In genomic region chr6:152982768-152983636, GRCh38 we compare ENCODE assay signal across 1 cellular context.
TF ChIP-seq lines count a peak whose summit lies in the region.

FBXO5 (minus strand) TSS chr6:152983041; CDS start chr6:152982959, 82 bp downstream.

TF ChIP-seq in HepG2, 621 proteins besides CTCF, POLR2A, EP300 and RAD21 (continued from another document and continues in another):
- TF ChIP-seq ZNF10 (CRISPR knock-in tag; IDR thresholded peaks at IDR 0.05; ENCODE audit: borderline replicate concordance, low read depth) (no peak), POLR2AphosphoS2 (IDR thresholded peaks at IDR 0.05; ENCODE audit: low read depth, low read length) (no peak), PLRG1 (conservative IDR thresholded peaks at IDR 0.05) (no peak), ATAD3A (CRISPR knock-in tag; IDR thresholded peaks at IDR 0.05) (no peak), ZC3H4 (CRISPR knock-in tag; IDR thresholded peaks at IDR 0.05; ENCODE audit: borderline replicate concordance) (no peak), BCL3 (CRISPR knock-in tag; IDR thresholded peaks at IDR 0.05) (0 out of 2 replicates have a peak, but pooled peaks have one; percentile 83), ZNF761 (CRISPR knock-in tag; conservative IDR thresholded peaks at IDR 0.05) (peak; percentile 96), GATA4 (IDR thresholded peaks at IDR 0.05; ENCODE audit: borderline replicate concordance, low read depth) (peak; percentile 77; the same call in 1 of the 2 replicates), ZNF703 (CRISPR knock-in tag; IDR thresholded peaks at IDR 0.05; ENCODE audit: borderline replicate concordance) (peak; percentile 44; the same call in 1 of the 2 replicates), ZNF12 (CRISPR knock-in tag; IDR thresholded peaks at IDR 0.05) (no peak), SMAD3 (CRISPR knock-in tag; IDR thresholded peaks at IDR 0.05) (0 out of 2 replicates have a peak, but pooled peaks have one; percentile 11), TFAP4 (IDR thresholded peaks at IDR 0.05; ENCODE audit: borderline replicate concordance, low read depth) (peak; percentile 97), ZBTB3 (CRISPR knock-in tag; IDR thresholded peaks at IDR 0.05; ENCODE audit: borderline replicate concordance, low read depth) (peak; percentile 69; the same call in 1 of the 2 replicates), ZNF709 (CRISPR knock-in tag; IDR thresholded peaks at IDR 0.05) (peak; percentile 66; the same call in 1 of the 2 replicates), ATF3 (CRISPR knock-in tag; IDR thresholded peaks at IDR 0.05) (peak; percentile 31), MBD4 (IDR thresholded peaks at IDR 0.05; ENCODE audit: borderline replicate concordance, low read length) (no peak), HHEX (CRISPR knock-in tag; IDR thresholded peaks at IDR 0.05) (no peak), NFATC3 (CRISPR knock-in tag; IDR thresholded peaks at IDR 0.05) (no peak), KAT8 (CRISPR knock-in tag; IDR thresholded peaks at IDR 0.05) (peak; percentile 93), ZNF564 (CRISPR knock-in tag; IDR thresholded peaks at IDR 0.05) (peak; percentile 80; the same call in 1 of the 2 replicates), XRCC5 (optimal IDR thresholded peaks at IDR 0.05; ENCODE audit: low read length) (no peak), ARNT (IDR thresholded peaks at IDR 0.05) (no peak), PRPF4 (IDR thresholded peaks at IDR 0.05; ENCODE audit: low read depth, low read length, poor library complexity, severe bottlenecking) (no peak), ZNF574 (CRISPR knock-in tag; IDR thresholded peaks at IDR 0.05) (peak; percentile 98), BRD4 (CRISPR knock-in tag; IDR thresholded peaks at IDR 0.05) (peak; percentile 50), FOXA3 (CRISPR knock-in tag; IDR thresholded peaks at IDR 0.05) (no peak; the same call in none of the 2 replicates), SMYD3 (CRISPR knock-in tag; IDR thresholded peaks at IDR 0.05) (no peak), GTF3A (CRISPR knock-in tag; conservative IDR thresholded peaks at IDR 0.05) (no peak), ZSCAN9 (CRISPR knock-in tag; IDR thresholded peaks at IDR 0.05; ENCODE audit: borderline replicate concordance) (peak; percentile 19; the same call in 1 of the 2 replicates), E2F2 (CRISPR knock-in tag; IDR thresholded peaks at IDR 0.05; ENCODE audit: borderline replicate concordance) (peak; percentile 79), EHMT2 (IDR thresholded peaks at IDR 0.05; ENCODE audit: borderline replicate concordance, low read depth, low read length) (no peak), ZNF737 (CRISPR knock-in tag; IDR thresholded peaks at IDR 0.05; ENCODE audit: borderline replicate concordance) (no peak), ZNF430 (CRISPR knock-in tag; IDR thresholded peaks at IDR 0.05) (peak; percentile 62), ESRRA (CRISPR knock-in tag; IDR thresholded peaks at IDR 0.05; ENCODE audit: low read depth) (no peak), GPBP1L1 (CRISPR knock-in tag; IDR thresholded peaks at IDR 0.05) (no peak), RFXAP (CRISPR knock-in tag; IDR thresholded peaks at IDR 0.05; ENCODE audit: borderline replicate concordance) (peak; percentile 75; the same call in 1 of the 2 replicates), ZNF691 (CRISPR knock-in tag; IDR thresholded peaks at IDR 0.05; ENCODE audit: borderline replicate concordance, low read depth) (0 out of 2 replicates have a peak, but pooled peaks have one; percentile 46), ZNF644 (CRISPR knock-in tag; IDR thresholded peaks at IDR 0.05; ENCODE audit: low read depth) (no peak), PRDM4 (CRISPR knock-in tag; IDR thresholded peaks at IDR 0.05; ENCODE audit: borderline replicate concordance) (no peak; the same call in 1 of the 2 replicates), ZNF530 (CRISPR knock-in tag; IDR thresholded peaks at IDR 0.05; ENCODE audit: low read depth) (0 out of 2 replicates have a peak, but pooled peaks have one; percentile 13), GABPA (IDR thresholded peaks at IDR 0.05; ENCODE audit: low read depth, low read length) (peak; percentile 42), GABPA (CRISPR knock-in tag; IDR thresholded peaks at IDR 0.05; ENCODE audit: low read depth) (peak; percentile 83), ZNF7 (CRISPR knock-in tag; IDR thresholded peaks at IDR 0.05) (no peak; the same call in 1 of the 2 replicates), ONECUT2 (CRISPR knock-in tag; IDR thresholded peaks at IDR 0.05) (no peak), ATRX (CRISPR knock-in tag; IDR thresholded peaks at IDR 0.05; ENCODE audit: borderline replicate concordance) (no peak), ZNF670 (CRISPR knock-in tag; IDR thresholded peaks at IDR 0.05; ENCODE audit: borderline replicate concordance) (peak; percentile 83; the same call in 1 of the 2 replicates), TCF7L2 (IDR thresholded peaks at IDR 0.05; ENCODE audit: low read depth, low read length) (no peak), ZFP91 (CRISPR knock-in tag; IDR thresholded peaks at IDR 0.05; ENCODE audit: borderline replicate concordance) (no peak; the same call in 1 of the 2 replicates), ZBTB33 (CRISPR knock-in tag; IDR thresholded peaks at IDR 0.05) (no peak), EZH2 (conservative IDR thresholded peaks at IDR 0.05; ENCODE audit: low read depth, low read length) (no peak), ZNF589 (CRISPR knock-in tag; conservative IDR thresholded peaks at IDR 0.05) (no peak; the same call in 1 of the 2 replicates), ZNF296 (CRISPR knock-in tag; conservative IDR thresholded peaks at IDR 0.05) (no peak), AGO1 (IDR thresholded peaks at IDR 0.05; ENCODE audit: low read depth, low read length, poor library complexity, severe bottlenecking) (no peak), TCF12 (IDR thresholded peaks at IDR 0.05) (no peak), TCF12 (CRISPR knock-in tag; IDR thresholded peaks at IDR 0.05) (no peak), ZNF562 (CRISPR knock-in tag; IDR thresholded peaks at IDR 0.05; ENCODE audit: borderline replicate concordance) (no peak), HES4 (CRISPR knock-in tag; IDR thresholded peaks at IDR 0.05; ENCODE audit: borderline replicate concordance) (0 out of 2 replicates have a peak, but pooled peaks have one; percentile 38), MBNL3 (CRISPR knock-in tag; conservative IDR thresholded peaks at IDR 0.05) (no peak), THYN1 (CRISPR knock-in tag; IDR thresholded peaks at IDR 0.05; ENCODE audit: borderline replicate concordance, low read depth) (no peak)
